Comparison of ENCODE assay signal across 20 cellular contexts in the genomic region with DNA sequence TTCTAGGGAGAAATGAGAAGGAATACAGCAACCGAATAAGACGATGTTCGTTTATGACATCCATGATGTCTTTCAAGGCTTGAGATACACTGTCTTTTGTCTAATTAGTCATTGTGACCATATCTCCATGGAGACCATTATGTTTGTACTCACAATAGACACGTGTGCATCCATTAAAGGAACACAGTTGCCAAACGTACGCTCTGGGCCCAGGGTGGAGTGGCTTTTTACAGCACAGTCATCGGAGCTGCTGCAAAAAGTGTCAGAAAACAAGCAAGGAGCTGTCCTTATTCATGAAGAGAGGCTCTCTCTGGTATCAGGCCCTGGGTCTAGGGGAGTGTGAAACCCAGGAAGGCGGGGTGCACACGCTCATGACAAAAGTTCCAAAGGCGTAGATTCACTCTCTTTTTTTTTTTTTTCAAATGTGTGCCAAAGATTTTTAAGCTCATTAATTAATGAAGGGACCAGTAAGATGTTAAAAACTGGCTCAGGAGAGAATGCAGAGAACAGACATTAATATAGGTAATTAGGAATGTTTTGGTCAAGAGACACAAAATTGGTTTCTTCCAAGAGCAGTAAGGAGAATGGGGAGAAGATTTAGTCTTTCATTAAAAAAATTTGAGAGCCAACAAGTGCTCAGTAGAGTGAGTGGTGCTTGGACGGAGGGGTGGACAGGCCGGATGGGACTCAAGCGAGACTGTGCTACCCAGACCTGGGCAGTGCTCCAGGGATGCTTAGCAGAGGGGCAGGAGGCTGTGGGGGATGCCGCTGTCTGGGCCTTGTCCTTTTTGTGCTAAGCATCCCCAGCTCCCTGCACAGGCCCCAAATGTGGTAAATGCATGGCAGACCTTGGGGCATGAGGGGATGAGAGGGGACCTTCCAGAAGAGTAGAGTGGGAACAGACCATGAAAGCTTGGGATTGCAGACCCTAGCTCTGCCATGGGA. TPM values are rescaled to one million over a fixed set of nuclear protein-coding genes. Genes with fewer than 3 reads are reported as not detected.
A peak's percentile ranks its signal among the peaks of the same experiment; 100 is the strongest.
DNase-seq lines count a peak whose midpoint lies in the region; ATAC-seq, FAIRE-seq and TF ChIP-seq lines count a peak whose summit lies in the region.
"Had no signal": no experiment of that assay in that cellular context is flagged by ENCODE, and none has a peak within 500 bp of the region (broad histone marks: within the 10 kb centered on the region; RNA-seq: fewer than 3 reads in every experiment).

No MANE protein-coding gene starts in this region.

- no peak for TF ChIP-seq EP300 in esophagus muscularis mucosa (IDR thresholded peaks at IDR 0.05)

- ATAC-seq in HG03432 (IDR thresholded peaks at IDR 0.05; ENCODE audit: unreplicated experiment) (no peak), GM19035 (IDR thresholded peaks at IDR 0.05; ENCODE audit: unreplicated experiment) (no peak), HG02973 (IDR thresholded peaks at IDR 0.05; ENCODE audit: unreplicated experiment) (no peak)

- DNase-seq in AG08395 (ENCODE audit: low spot score) (peak; percentile 33), HTR-8/SVneo (ENCODE audit: insufficient read length, low spot score) (no peak), NCI-H774 (lab: John Stamatoyannopoulos, UW) (peak; percentile 70), esophagus muscularis mucosa (ENCODE audit: extremely low spot score) (no peak), NCI-H82 treated with DMSO at 0.1 percent for 48 hours (lab: John Stamatoyannopoulos, UW; ENCODE audit: unreplicated experiment) (no peak)
- DNase-seq: activated naive CD4-positive, alpha-beta T cell treated with anti-CD3 and anti-CD28 coated beads, Interleukin-2, amount 10 ng/mL, durations not matched to agents 7 days and 5 days; islet precursor cell; midbrain; NCI-H1694 treated with DMSO at 0.1 percent for 48 hours; testis had no signal

- intact Hi-C loops in esophagus muscularis mucosa (cut with DNase I): no loop called here

- TF ChIP-seq POLR2A in esophagus muscularis mucosa (IDR thresholded peaks at IDR 0.05; ENCODE audit: low read depth): no peak

- H3K27ac ChIP-seq in esophagus muscularis mucosa (replicated peaks in 1 of 4): peak overlapping the region; percentile 71 to 77 (median 72)
- H3K27ac ChIP-seq: parathyroid adenoma, SK-N-MC, testis, VCaP had no signal

- peak; percentile 62 for FAIRE-seq in HTR-8/SVneo (lab: Jason Lieb, UNC)
- FAIRE-seq: endometrium had no signal

- no peaks in the 10 kb centered on the region for H3K9me3 ChIP-seq in esophagus muscularis mucosa
- H3K9me3 ChIP-seq: testis had no signal

- 51% methylated on average over 13 of the region's 14 CpGs for WGBS in esophagus muscularis mucosa

- no peak for TF ChIP-seq CTCF in esophagus muscularis mucosa (IDR thresholded peaks at IDR 0.05)

- no peak overlapping the region for H3K4me3 ChIP-seq in esophagus muscularis mucosa
- H3K4me3 ChIP-seq: SK-N-MC, testis had no signal

- H3K4me1 ChIP-seq in esophagus muscularis mucosa: peaks cover 2 to 47% (median 26%) of the 10 kb centered on the region in 4 donors
- H3K4me1 ChIP-seq: parathyroid adenoma, testis had no signal

- H3K27me3 ChIP-seq in esophagus muscularis mucosa: no peaks in the 10 kb centered on the region
- H3K27me3 ChIP-seq: testis had no signal

- no peaks in the 10 kb centered on the region for H3K36me3 ChIP-seq in esophagus muscularis mucosa

RNA-seq across cellular contexts. Expression of gene GTSF1L, which starts 34.9 kb away (rescaled TPM):
- not detected for total RNA-seq in esophagus muscularis mucosa
- total RNA-seq: activated CD8-positive, alpha-beta memory T cell treated with anti-CD3 and anti-CD28 coated beads for 36 hours; cardiac septum; Daoy had no signal

Comparison
In these comparisons a context has a peak if more than half of its experiments do, and no peak if none do; other contexts are left out.
1. DNase-seq: peak in AG08395 (single experiment) and NCI-H774 (single experiment); none in HTR-8/SVneo (single experiment), esophagus muscularis mucosa (single experiment) and NCI-H82 treated with DMSO at 0.1 percent for 48 hours (single experiment).